18 cellular contexts compared by ENCODE assay signal in genomic region chr1:226976671-226977287, GRCh38. TPM values are rescaled to one million over a fixed set of nuclear protein-coding genes. Genes with fewer than 3 reads are reported as not detected.
DNase-seq lines count a peak whose midpoint lies in the region; ATAC-seq and TF ChIP-seq lines count a peak whose summit lies in the region.
"Had no signal": no experiment of that assay in that cellular context is flagged by ENCODE, and none has a peak within 500 bp of the region (broad histone marks: within the 10 kb centered on the region; RNA-seq: fewer than 3 reads in every experiment).

No MANE protein-coding gene starts in this region.

- TF ChIP-seq CTCF in right atrium auricular region (IDR thresholded peaks at IDR 0.05): no peak

- peaks cover 0 to 8% (median under 1%) of the 10 kb centered on the region in 3 donors for H3K4me1 Mint-ChIP-seq in CD8-positive, alpha-beta memory T cell
- peaks cover 5% of the 10 kb centered on the region for H3K4me1 Mint-ChIP-seq in stimulated activated memory B cell treated with anti-CD40 and anti-IgM and Interleukin-4, amounts not matched to agents 10 μg/mL and 1 μg/mL and 100 μg/mL, for 72 hours

- POLR2A ChIA-PET in CD8-positive, alpha-beta memory T cell (lab: Charles Lee): no interaction called here

- CTCF ChIA-PET in CD8-positive, alpha-beta memory T cell (lab: Charles Lee): no interaction called here

- H3K9me3 ChIP-seq in right atrium auricular region: peaks cover 0 to 3% of the 10 kb centered on the region in 2 donors
- H3K9me3 ChIP-seq in CD8-positive, alpha-beta memory T cell (ENCODE audit: low read length): no peaks in the 10 kb centered on the region

- no peaks in the 10 kb centered on the region for H3K27me3 Mint-ChIP-seq in CD8-positive, alpha-beta memory T cell
- H3K27me3 Mint-ChIP-seq in stimulated activated memory B cell treated with anti-CD40 and anti-IgM and Interleukin-4, amounts not matched to agents 10 μg/mL and 1 μg/mL and 100 μg/mL, for 72 hours: no peaks in the 10 kb centered on the region
- H3K27me3 Mint-ChIP-seq: B cell had no signal

- H3K27ac ChIP-seq in right atrium auricular region (peak overlapping the region; percentile 84 to 87), angular gyrus (ENCODE audit: low read depth, low read length) (peak overlapping the region; percentile 94), temporal lobe (ENCODE audit: low read depth, low read length) (peak overlapping the region; percentile 82)
- no peak overlapping the region for H3K27ac ChIP-seq in CD8-positive, alpha-beta memory T cell (ENCODE audit: low read depth, low read length)
- H3K27ac ChIP-seq: GM23248 had no signal

- H3K36me3 ChIP-seq in right atrium auricular region: peaks cover 26% of the 10 kb centered on the region
- peaks cover 1% of the 10 kb centered on the region for H3K36me3 ChIP-seq in CD8-positive, alpha-beta memory T cell (ENCODE audit: insufficient read depth, low read length)

- H3K4me1 ChIP-seq in right atrium auricular region: peaks cover 0 to 74% of the 10 kb centered on the region in 2 donors
- H3K4me1 ChIP-seq in CD8-positive, alpha-beta memory T cell (ENCODE audit: insufficient read depth, low read length): no peaks in the 10 kb centered on the region

- DNase-seq in right atrium auricular region (ENCODE audit: low spot score) (no peak), left ventricle myocardium superior (no peak), mesenteric fat pad (ENCODE audit: low spot score) (peak; percentile 73)
- DNase-seq in CD8-positive, alpha-beta memory T cell: no peak
- DNase-seq: CD8-positive, alpha-beta T cell; GM23248; Karpas-422; MM.1S; NCI-H1105; NCI-H187; NCI-H446; NCI-H748 treated with DMSO at 0.1 percent for 48 hours; PC-3 had no signal

- no peak overlapping the region for H3K4me3 Mint-ChIP-seq in CD8-positive, alpha-beta memory T cell
- no peak overlapping the region for H3K4me3 Mint-ChIP-seq in stimulated activated memory B cell treated with anti-CD40 and anti-IgM and Interleukin-4, amounts not matched to agents 10 μg/mL and 1 μg/mL and 100 μg/mL, for 72 hours
- H3K4me3 Mint-ChIP-seq: B cell; CD8-positive, alpha-beta T cell had no signal

- H3K27me3 ChIP-seq in right atrium auricular region: no peaks in the 10 kb centered on the region
- H3K27me3 ChIP-seq in CD8-positive, alpha-beta memory T cell (ENCODE audit: insufficient read depth, low read length, poor library complexity, severe bottlenecking): no peaks in the 10 kb centered on the region

- no peak overlapping the region for H3K27ac Mint-ChIP-seq in CD8-positive, alpha-beta memory T cell
- no peak overlapping the region for H3K27ac Mint-ChIP-seq in stimulated activated memory B cell treated with anti-CD40 and anti-IgM and Interleukin-4, amounts not matched to agents 10 μg/mL and 1 μg/mL and 100 μg/mL, for 72 hours
- H3K27ac Mint-ChIP-seq: B cell; CD8-positive, alpha-beta T cell had no signal

- intact Hi-C loops in left ventricle myocardium superior (cut with micrococcal nuclease): no loop called here

- no peak for ATAC-seq in left ventricle myocardium superior
- ATAC-seq in HG02973 (IDR thresholded peaks at IDR 0.05; ENCODE audit: unreplicated experiment): no peak
- ATAC-seq in stimulated activated memory B cell treated with anti-CD40 and anti-IgM and Interleukin-4, amounts not matched to agents 10 μg/mL and 1 μg/mL and 100 μg/mL, for 72 hours: no peak
- ATAC-seq: CD8-positive, alpha-beta T cell; PC-3 had no signal

- no peak overlapping the region for H3K4me3 ChIP-seq in right atrium auricular region
- no peak overlapping the region for H3K4me3 ChIP-seq in CD8-positive, alpha-beta memory T cell (ENCODE audit: low read length)
- H3K4me3 ChIP-seq: GM23248 had no signal

- peaks cover 4 to 47% (median 7%) of the 10 kb centered on the region in 3 donors for H3K36me3 Mint-ChIP-seq in CD8-positive, alpha-beta memory T cell
- H3K36me3 Mint-ChIP-seq in stimulated activated memory B cell treated with anti-CD40 and anti-IgM and Interleukin-4, amounts not matched to agents 10 μg/mL and 1 μg/mL and 100 μg/mL, for 72 hours: peaks cover 31% of the 10 kb centered on the region

- H3K9me3 Mint-ChIP-seq in CD8-positive, alpha-beta memory T cell: peaks cover 0 to 2% (median 1%) of the 10 kb centered on the region in 5 donors
- peaks cover 3% of the 10 kb centered on the region for H3K9me3 Mint-ChIP-seq in stimulated activated memory B cell treated with anti-CD40 and anti-IgM and Interleukin-4, amounts not matched to agents 10 μg/mL and 1 μg/mL and 100 μg/mL, for 72 hours

RNA-seq across cellular contexts. Expression of gene COQ8A, which starts 36.7 kb away (rescaled TPM):
- total RNA-seq in right atrium auricular region: 100 to 1,000 TPM; 158 to 253 TPM
- 438 TPM for total RNA-seq in left ventricle myocardium superior
- 62.0 TPM for total RNA-seq in mesenteric fat pad
- 16.7 TPM for total RNA-seq in temporal lobe
- total RNA-seq in CD8-positive, alpha-beta memory T cell: 10 to 100 TPM; 30.7 to 35.2 TPM
- polyA plus RNA-seq in CD8-positive, alpha-beta memory T cell: 43.6 TPM
